In the genomic region with DNA sequence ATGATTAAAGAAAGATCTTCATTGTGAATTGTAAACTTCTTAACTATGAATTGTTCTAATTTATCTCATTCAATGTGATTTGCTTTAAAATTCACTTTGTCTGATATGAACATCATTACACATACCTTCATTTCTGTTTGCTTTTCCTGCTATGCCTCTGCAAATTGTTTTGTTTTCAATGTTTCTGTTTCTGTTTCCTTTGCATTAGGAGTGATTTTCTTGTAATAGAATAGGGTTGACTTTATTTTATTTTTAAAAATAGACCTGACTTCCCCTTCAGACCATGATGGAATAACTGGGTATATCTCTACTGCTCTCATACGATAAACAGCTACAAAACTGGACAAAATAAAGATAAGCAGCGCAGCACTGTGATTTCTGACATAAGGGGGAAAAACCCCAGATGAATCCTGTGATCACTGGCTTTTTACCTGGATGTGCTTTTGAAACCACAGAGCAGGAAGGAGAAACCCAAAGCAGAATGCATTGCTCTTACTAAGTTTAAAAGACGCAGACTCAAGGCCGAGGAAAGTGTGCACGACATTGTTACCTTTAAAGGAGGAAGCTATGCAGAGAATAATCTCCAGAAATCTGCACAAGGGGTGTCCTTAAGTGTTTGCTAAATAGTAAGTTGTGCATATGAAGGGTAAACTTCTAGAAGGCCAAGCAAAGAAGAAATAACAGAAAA, we compare ENCODE assay signal across 13 cellular contexts.
DNase-seq lines count a peak whose midpoint lies in the region; ATAC-seq and TF ChIP-seq lines count a peak whose summit lies in the region.
"Had no signal": no experiment of that assay in that cellular context is flagged by ENCODE, and none has a peak within 500 bp of the region (broad histone marks: within the 10 kb centered on the region; RNA-seq: fewer than 3 reads in every experiment).

No MANE protein-coding gene starts in this region.

- H3K9ac ChIP-seq in DND-41 (ENCODE audit: low read depth, low read length) = no peak overlapping the region

- no peaks in the 10 kb centered on the region for H3K27me3 ChIP-seq in DND-41 (ENCODE audit: insufficient read depth, low read length, poor library complexity)
- H3K27me3 ChIP-seq: foreskin keratinocyte, ovary, Peyer's patch had no signal

- ATAC-seq in DND-41 (ENCODE audit: insufficient read depth, low read depth) (peak; percentile 48; the same call in 1 of the 3 replicates), GM18870 (IDR thresholded peaks at IDR 0.05; ENCODE audit: unreplicated experiment) (peak; percentile 53), HG02938 (IDR thresholded peaks at IDR 0.05; ENCODE audit: unreplicated experiment) (peak; percentile 63)
- ATAC-seq: foreskin keratinocyte, left cardiac atrium had no signal

- intact Hi-C loops in MCF 10A (cut with micrococcal nuclease) = no loop called here

- H3K4me1 Mint-ChIP-seq in activated naive CD8-positive, alpha-beta T cell (ENCODE audit: low read depth) = peaks cover 25% of the 10 kb centered on the region
- no peaks in the 10 kb centered on the region for H3K4me1 Mint-ChIP-seq in MCF 10A (ENCODE audit: insufficient read depth, unreplicated experiment)

- no peaks in the 10 kb centered on the region for H3K9me3 ChIP-seq in DND-41 (ENCODE audit: insufficient read depth, low read length, severe bottlenecking)
- H3K9me3 ChIP-seq: ovary, Peyer's patch had no signal

- H3K36me3 ChIP-seq in DND-41 (ENCODE audit: insufficient read depth, low read length) = no peaks in the 10 kb centered on the region
- H3K36me3 ChIP-seq: ovary, Peyer's patch had no signal

- H3K4me3 ChIP-seq in DND-41 (ENCODE audit: low read depth in 1 of 2, low read length in 2 of 2) = no peak overlapping the region
- H3K4me3 ChIP-seq: ovary, Peyer's patch had no signal

- DNase-seq in DND-41 = no peak
- no peak for DNase-seq in NCI-H2227 (lab: John Stamatoyannopoulos, UW; ENCODE audit: unreplicated experiment)
- DNase-seq in effector CD4-positive, alpha-beta T cell = no peak
- no peak for DNase-seq in MCF 10A (ENCODE audit: unreplicated experiment)
- no peak for DNase-seq in SHP77 treated with DMSO at 0.1 percent for 48 hours (lab: John Stamatoyannopoulos, UW)
- DNase-seq: foreskin keratinocyte; left cardiac atrium; ovary; Peyer's patch; stimulated activated CD4-positive, alpha-beta T cell treated with anti-CD3 and anti-CD28 coated beads, Interleukin-2, amount 100 ng/mL, for 24 hours had no signal

- H3K9me3 Mint-ChIP-seq in activated naive CD8-positive, alpha-beta T cell (ENCODE audit: low read depth) = no peaks in the 10 kb centered on the region
- no peaks in the 10 kb centered on the region for H3K9me3 Mint-ChIP-seq in MCF 10A (ENCODE audit: unreplicated experiment)

- POLR2A ChIA-PET in MCF 10A (lab: Yijun Ruan, JAX) = interaction anchor here (0.7 kb wide), 1 partner anchor 373 kb away, joined by 5 read pairs; no protein-coding TSS in a partner anchor

- H3K4me3 Mint-ChIP-seq in activated naive CD8-positive, alpha-beta T cell = peak overlapping the region; percentile 76
- no peak overlapping the region for H3K4me3 Mint-ChIP-seq in MCF 10A (ENCODE audit: unreplicated experiment)

- no peak overlapping the region for H3K4me2 ChIP-seq in DND-41 (ENCODE audit: insufficient read depth, low read length)

- no peak overlapping the region for H2AFZ ChIP-seq in DND-41 (ENCODE audit: low read depth, low read length)

- H3K79me2 ChIP-seq in DND-41 (ENCODE audit: insufficient read depth, low read length) = no peaks in the 10 kb centered on the region

- H3K36me3 Mint-ChIP-seq in activated naive CD8-positive, alpha-beta T cell = no peaks in the 10 kb centered on the region
- peaks cover 7% of the 10 kb centered on the region for H3K36me3 Mint-ChIP-seq in MCF 10A (ENCODE audit: insufficient read depth, unreplicated experiment)

- no peaks in the 10 kb centered on the region for H4K20me1 ChIP-seq in DND-41 (ENCODE audit: insufficient read depth, low read length)

- no peak for TF ChIP-seq CTCF in DND-41 (IDR thresholded peaks at IDR 0.05; ENCODE audit: borderline replicate concordance, extremely low read depth, low read length, poor library complexity, severe bottlenecking)
- TF ChIP-seq CTCF in MCF 10A (IDR thresholded peaks at IDR 0.05; ENCODE audit: unreplicated experiment) = no peak

- H3K27ac Mint-ChIP-seq in activated naive CD8-positive, alpha-beta T cell = peak overlapping the region; percentile 75
- H3K27ac Mint-ChIP-seq in MCF 10A (ENCODE audit: low read depth, unreplicated experiment) = no peak overlapping the region

- no peaks in the 10 kb centered on the region for H3K4me1 ChIP-seq in DND-41 (ENCODE audit: insufficient read depth, low read length)
- H3K4me1 ChIP-seq: foreskin keratinocyte, Peyer's patch had no signal

- CTCF ChIA-PET in MCF 10A (lab: Yijun Ruan, JAX) = interaction anchor here (0.5 kb wide), 1 partner anchor 10 kb away, joined by 3 read pairs; no protein-coding TSS in a partner anchor

- H3K27me3 Mint-ChIP-seq in activated naive CD8-positive, alpha-beta T cell = no peaks in the 10 kb centered on the region
- H3K27me3 Mint-ChIP-seq in MCF 10A (ENCODE audit: insufficient read depth, unreplicated experiment) = no peaks in the 10 kb centered on the region

- H3K27ac ChIP-seq in DND-41 (ENCODE audit: low read length) = no peak overlapping the region
- H3K27ac ChIP-seq: foreskin keratinocyte, ovary, Peyer's patch had no signal

- BruUV-seq in MCF 10A (replicated peaks; lab: Mats Ljungman, UMichigan) = no TSS peak
